Comparison of ENCODE assay signal across 36 cellular contexts in the genomic region with DNA sequence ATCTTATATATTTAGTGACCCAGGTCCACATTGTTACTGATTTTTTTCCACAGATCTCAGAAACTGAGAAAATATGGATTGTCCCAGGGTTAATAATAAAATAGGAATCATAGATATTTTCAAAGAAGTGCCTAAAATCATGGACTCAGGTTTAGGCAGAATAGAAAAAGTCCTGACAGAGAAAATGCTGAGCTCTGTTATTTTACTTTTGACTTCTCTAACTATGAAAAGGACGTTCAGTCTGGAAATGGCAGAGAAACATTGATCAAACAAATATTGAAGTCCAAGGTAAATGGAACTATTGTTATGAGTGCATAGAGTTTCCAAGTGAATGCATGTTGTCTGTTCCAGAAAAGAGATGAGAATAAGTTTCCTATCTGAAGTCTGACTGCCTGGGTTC.
"Had no signal": no experiment of that assay in that cellular context is flagged by ENCODE, and none has a peak within 500 bp of the region (broad histone marks: within the 10 kb centered on the region; RNA-seq: fewer than 3 reads in every experiment).

No MANE protein-coding gene starts in this region.

- H3K9me3 Mint-ChIP-seq: activated CD4-positive, alpha-beta T cell treated with anti-CD3 and anti-CD28 coated beads, Interleukin-2, amount 10 ng/mL, durations not matched to agents 7 days and 5 days; activated naive CD4-positive, alpha-beta T cell treated with anti-CD3 and anti-CD28 coated beads, Interleukin-2, amount 10 ng/mL, durations not matched to agents 7 days and 5 days; activated naive CD4-positive, alpha-beta T cell treated with anti-CD3 and anti-CD28 coated beads, Interleukin-2, amount 50 U/mL, for 72 hours; activated naive CD8-positive, alpha-beta T cell treated with anti-CD3 and anti-CD28 coated beads for 36 hours; activated T-cell treated with anti-CD3 and anti-CD28 coated beads, Interleukin-2, amount 50 U/mL, for 24 hours; activated T-helper 2 cell treated with anti-CD3 and anti-CD28 coated beads, Interferon-gamma antibody, Interleukin-2, Interleukin-4, amounts not matched to agents 10 μg/mL and 5 μg/mL and 100 μg/mL, durations not matched to agents 14 hours and 24 hours and 36 hours; T-helper 1 cell treated with Interleukin-12 subunit alpha and Interleukin-12 subunit beta and Interleukin-4 antibody, amounts not matched to agents 30 μg/mL and 1 μg/mL, for 36 hours; T-helper 2 cell treated with Interferon-gamma antibody and Interleukin-4, amounts not matched to agents 5 μg/mL and 100 μg/mL, for 36 hours; WTC11 had no signal

- FAIRE-seq: astrocyte had no signal

- H3K4me1 ChIP-seq: adrenal gland, body of pancreas, breast epithelium had no signal

- H3K27ac Mint-ChIP-seq: activated CD4-positive, alpha-beta memory T cell treated with anti-CD3 and anti-CD28 coated beads, Interleukin-2, amount 10 ng/mL, durations not matched to agents 7 days and 5 days; activated CD4-positive, alpha-beta T cell treated with anti-CD3 and anti-CD28 coated beads for 36 hours; activated CD4-positive, alpha-beta T cell treated with anti-CD3 and anti-CD28 coated beads, Interleukin-2, amount 10 ng/mL, durations not matched to agents 7 days and 5 days; activated CD8-positive, alpha-beta memory T cell treated with anti-CD3 and anti-CD28 coated beads, Interleukin-2, amount 10 ng/mL, durations not matched to agents 7 days and 5 days; activated CD8-positive, alpha-beta T cell treated with anti-CD3 and anti-CD28 coated beads, Interleukin-2, amount 10 ng/mL, durations not matched to agents 7 days and 5 days; activated naive CD4-positive, alpha-beta T cell treated with anti-CD3 and anti-CD28 coated beads, Interleukin-2, amount 10 ng/mL, durations not matched to agents 7 days and 5 days; activated naive CD4-positive, alpha-beta T cell treated with anti-CD3 and anti-CD28 coated beads, Interleukin-2, amount 50 U/mL, for 72 hours; activated naive CD8-positive, alpha-beta T cell treated with anti-CD3 and anti-CD28 coated beads for 36 hours; activated T-cell treated with anti-CD3 and anti-CD28 coated beads, Interleukin-2, amount 50 U/mL, for 24 hours; activated T-helper 2 cell treated with anti-CD3 and anti-CD28 coated beads, Interferon-gamma antibody, Interleukin-2, Interleukin-4, amounts not matched to agents 10 μg/mL and 5 μg/mL and 100 μg/mL, durations not matched to agents 14 hours and 24 hours and 36 hours; T-helper 1 cell treated with Interleukin-12 subunit alpha and Interleukin-12 subunit beta and Interleukin-4 antibody, amounts not matched to agents 30 μg/mL and 1 μg/mL, for 36 hours; T-helper 2 cell treated with Interferon-gamma antibody and Interleukin-4, amounts not matched to agents 5 μg/mL and 100 μg/mL, for 36 hours; WTC11 had no signal

- H3K27ac ChIP-seq: adrenal gland, body of pancreas, brain microvascular endothelial cell, breast epithelium, WERI-Rb-1 had no signal

- ATAC-seq: activated CD4-positive, alpha-beta T cell treated with anti-CD3 and anti-CD28 coated beads for 36 hours; activated CD4-positive, CD25-positive, alpha-beta regulatory T cell treated with anti-CD3 and anti-CD28 coated beads, Interleukin-2, amount 50 U/mL, for 24 hours; activated CD8-positive, alpha-beta memory T cell treated with anti-CD3 and anti-CD28 coated beads, Interleukin-2, amount 10 ng/mL, durations not matched to agents 7 days and 5 days; activated CD8-positive, alpha-beta T cell treated with anti-CD3 and anti-CD28 coated beads, Interleukin-2, amount 10 ng/mL, durations not matched to agents 7 days and 5 days; activated naive CD4-positive, alpha-beta T cell treated with anti-CD3 and anti-CD28 coated beads, Interleukin-2, amount 50 U/mL, for 72 hours; body of pancreas; WTC11 had no signal

- DNase-seq: activated CD4-positive, alpha-beta memory T cell treated with anti-CD3 and anti-CD28 coated beads, Interleukin-2, amount 10 ng/mL, durations not matched to agents 7 days and 5 days; activated CD4-positive, alpha-beta T cell treated with anti-CD3 and anti-CD28 coated beads for 1 hour; activated CD4-positive, alpha-beta T cell treated with anti-CD3 and anti-CD28 coated beads for 36 hours; activated CD4-positive, alpha-beta T cell treated with anti-CD3 and anti-CD28 coated beads for 48 hours; activated CD4-positive, alpha-beta T cell treated with anti-CD3 and anti-CD28 coated beads, Interleukin-2, amount 10 ng/mL, durations not matched to agents 7 days and 5 days; activated CD4-positive, alpha-beta T cell treated with anti-CD3 and anti-CD28 coated beads, Interleukin-2, amount 50 U/mL, for 48 hours; activated CD4-positive, CD25-positive, alpha-beta regulatory T cell; activated CD8-positive, alpha-beta memory T cell treated with anti-CD3 and anti-CD28 coated beads for 24 hours; activated CD8-positive, alpha-beta memory T cell treated with anti-CD3 and anti-CD28 coated beads, Interleukin-2, amount 10 ng/mL, durations not matched to agents 7 days and 5 days; activated CD8-positive, alpha-beta memory T cell treated with anti-CD3 and anti-CD28 coated beads, Interleukin-2, amount 50 U/mL, for 48 hours; activated CD8-positive, alpha-beta T cell treated with anti-CD3 and anti-CD28 coated beads, Interleukin-2, amount 10 ng/mL, durations not matched to agents 7 days and 5 days; activated effector memory CD4-positive, alpha-beta T cell treated with Interleukin-2 at 50 U/mL for 16 hours; activated gamma-delta T cell; activated naive CD4-positive, alpha-beta T cell treated with anti-CD3 and anti-CD28 coated beads, Interleukin-2, amount 10 ng/mL, durations not matched to agents 7 days and 5 days; activated naive CD4-positive, alpha-beta T cell treated with Interleukin-2 at 50 U/mL for 16 hours; activated naive CD8-positive, alpha-beta T cell treated with anti-CD3 and anti-CD28 coated beads for 36 hours; activated T-cell treated with anti-CD3 and anti-CD28 coated beads, Interleukin-2, amount 50 U/mL, for 24 hours; activated T-cell treated with anti-CD3 and anti-CD28 coated beads, Interleukin-2, amount 50 U/mL, for 48 hours; adrenal gland; amniotic stem cell; aorta; body of pancreas; central memory CD4-positive, alpha-beta T cell; T-helper 1 cell; T-helper 2 cell; T-helper 9 cell; WERI-Rb-1 had no signal

- H3K4me3 Mint-ChIP-seq: activated CD4-positive, alpha-beta memory T cell treated with anti-CD3 and anti-CD28 coated beads, Interleukin-2, amount 10 ng/mL, durations not matched to agents 7 days and 5 days; activated CD4-positive, alpha-beta T cell treated with anti-CD3 and anti-CD28 coated beads for 36 hours; activated CD4-positive, alpha-beta T cell treated with anti-CD3 and anti-CD28 coated beads, Interleukin-2, amount 10 ng/mL, durations not matched to agents 7 days and 5 days; activated CD8-positive, alpha-beta memory T cell treated with anti-CD3 and anti-CD28 coated beads, Interleukin-2, amount 10 ng/mL, durations not matched to agents 7 days and 5 days; activated CD8-positive, alpha-beta T cell treated with anti-CD3 and anti-CD28 coated beads, Interleukin-2, amount 10 ng/mL, durations not matched to agents 7 days and 5 days; activated naive CD4-positive, alpha-beta T cell treated with anti-CD3 and anti-CD28 coated beads, Interleukin-2, amount 10 ng/mL, durations not matched to agents 7 days and 5 days; activated naive CD8-positive, alpha-beta T cell treated with anti-CD3 and anti-CD28 coated beads for 36 hours; activated T-cell treated with anti-CD3 and anti-CD28 coated beads, Interleukin-2, amount 50 U/mL, for 24 hours; T-helper 1 cell treated with Interleukin-12 subunit alpha and Interleukin-12 subunit beta and Interleukin-4 antibody, amounts not matched to agents 30 μg/mL and 1 μg/mL, for 36 hours; T-helper 2 cell treated with Interferon-gamma antibody and Interleukin-4, amounts not matched to agents 5 μg/mL and 100 μg/mL, for 36 hours; WTC11 had no signal

- H3K36me3 ChIP-seq: adrenal gland, brain microvascular endothelial cell, breast epithelium, WERI-Rb-1 had no signal

- H3K4me3 ChIP-seq: adrenal gland, body of pancreas, breast epithelium had no signal

- H3K36me3 Mint-ChIP-seq: activated CD8-positive, alpha-beta memory T cell treated with anti-CD3 and anti-CD28 coated beads, Interleukin-2, amount 10 ng/mL, durations not matched to agents 7 days and 5 days; activated naive CD4-positive, alpha-beta T cell treated with anti-CD3 and anti-CD28 coated beads, Interleukin-2, amount 10 ng/mL, durations not matched to agents 7 days and 5 days; activated naive CD4-positive, alpha-beta T cell treated with anti-CD3 and anti-CD28 coated beads, Interleukin-2, amount 50 U/mL, for 72 hours; activated naive CD8-positive, alpha-beta T cell treated with anti-CD3 and anti-CD28 coated beads for 36 hours; WTC11 had no signal

- H3K27me3 ChIP-seq: adrenal gland, body of pancreas, brain microvascular endothelial cell, breast epithelium had no signal

- H3K27me3 Mint-ChIP-seq: activated CD4-positive, alpha-beta memory T cell treated with anti-CD3 and anti-CD28 coated beads, Interleukin-2, amount 10 ng/mL, durations not matched to agents 7 days and 5 days; activated CD4-positive, alpha-beta T cell treated with anti-CD3 and anti-CD28 coated beads for 36 hours; activated CD4-positive, alpha-beta T cell treated with anti-CD3 and anti-CD28 coated beads, Interleukin-2, amount 10 ng/mL, durations not matched to agents 7 days and 5 days; activated CD8-positive, alpha-beta memory T cell treated with anti-CD3 and anti-CD28 coated beads, Interleukin-2, amount 10 ng/mL, durations not matched to agents 7 days and 5 days; activated naive CD4-positive, alpha-beta T cell treated with anti-CD3 and anti-CD28 coated beads, Interleukin-2, amount 10 ng/mL, durations not matched to agents 7 days and 5 days; activated naive CD8-positive, alpha-beta T cell treated with anti-CD3 and anti-CD28 coated beads for 36 hours; activated T-cell treated with anti-CD3 and anti-CD28 coated beads, Interleukin-2, amount 50 U/mL, for 24 hours had no signal

- H3K9me3 ChIP-seq: adrenal gland, body of pancreas, breast epithelium had no signal

- H3K4me1 Mint-ChIP-seq: activated CD4-positive, alpha-beta memory T cell treated with anti-CD3 and anti-CD28 coated beads, Interleukin-2, amount 10 ng/mL, durations not matched to agents 7 days and 5 days; activated CD4-positive, alpha-beta T cell treated with anti-CD3 and anti-CD28 coated beads for 36 hours; activated CD4-positive, alpha-beta T cell treated with anti-CD3 and anti-CD28 coated beads, Interleukin-2, amount 10 ng/mL, durations not matched to agents 7 days and 5 days; activated CD8-positive, alpha-beta memory T cell treated with anti-CD3 and anti-CD28 coated beads, Interleukin-2, amount 10 ng/mL, durations not matched to agents 7 days and 5 days; activated naive CD4-positive, alpha-beta T cell treated with anti-CD3 and anti-CD28 coated beads, Interleukin-2, amount 10 ng/mL, durations not matched to agents 7 days and 5 days; activated naive CD8-positive, alpha-beta T cell treated with anti-CD3 and anti-CD28 coated beads for 36 hours; WTC11 had no signal
